In genomic region chr10:100996678-100997363, GRCh38 we compare ENCODE assay signal across 8 cellular contexts. TPM values are rescaled to one million over a fixed set of nuclear protein-coding genes. Genes with fewer than 3 reads are reported as not detected.
A peak's percentile ranks its signal among the peaks of the same experiment; 100 is the strongest.
DNase-seq lines count a peak whose midpoint lies in the region; ATAC-seq and TF ChIP-seq lines count a peak whose summit lies in the region.

No MANE protein-coding gene starts in this region.

- H3K4me3 Mint-ChIP-seq in central memory CD8-positive, alpha-beta T cell, result peak overlapping the region; percentile 82

- peaks cover 0 to 3% (median 0%) of the 10 kb centered on the region in 4 donors for H3K36me3 ChIP-seq in right lobe of liver
- peaks cover 8 to 11% of the 10 kb centered on the region in 2 donors for H3K36me3 ChIP-seq in stomach smooth muscle (ENCODE audit: control insufficient read depth in 2 of 2, insufficient read depth in 2 of 2, low read length in 2 of 2)

- H3K4me3 ChIP-seq in right lobe of liver (peak overlapping the region; percentile 77 to 81 (median 78)), stomach smooth muscle (ENCODE audit: low read length in 2 of 2) (peak overlapping the region; percentile 69 to 90)

- no peak for TF ChIP-seq POLR2A in right lobe of liver (IDR thresholded peaks at IDR 0.05)

- intact Hi-C loops in right lobe of liver (cut with DNase I), result no loop called here

- ATAC-seq in HG03354 (IDR thresholded peaks at IDR 0.05; ENCODE audit: poor library complexity, severe bottlenecking, unreplicated experiment) (peak; percentile 23), right lobe of liver (peak; percentile 1 to 39 (median 5))
- ATAC-seq in central memory CD8-positive, alpha-beta T cell (replicated peaks; ENCODE audit: extremely low read depth, poor library complexity, severe bottlenecking), result peak; percentile 33

- H3K4me1 ChIP-seq in right lobe of liver, result peaks cover 0 to 18% (median 3%) of the 10 kb centered on the region in 4 donors
- H3K4me1 ChIP-seq in stomach smooth muscle (ENCODE audit: control insufficient read depth, insufficient read depth, low read length), result peaks cover 37% of the 10 kb centered on the region

- peak; percentile 29 for DNase-seq in EL
- peak in 4 of 5 donors; percentile 27 to 42 (median 32) for DNase-seq in T-helper 1 cell
- peak in 1 of 2 donors; percentile 32 for DNase-seq in central memory CD8-positive, alpha-beta T cell (ENCODE audit: low spot score in 2 of 2)
- peak in 2 of 3 donors; percentile 61 to 72 for DNase-seq in right lobe of liver
- no peak for DNase-seq in GF-D8 (lab: John Stamatoyannopoulos, UW)
- DNase-seq in superior temporal gyrus (ENCODE audit: extremely low spot score), result no peak

- WGBS in right lobe of liver (ENCODE audit: insufficient coverage, low coverage, low lambda C conversion rate, missing lambda C conversion rate), result 13% methylated on average over 8 of the region's 46 CpGs

- no peaks in the 10 kb centered on the region for H3K9me3 Mint-ChIP-seq in central memory CD8-positive, alpha-beta T cell

- peaks cover 20% of the 10 kb centered on the region for H3K36me3 Mint-ChIP-seq in central memory CD8-positive, alpha-beta T cell (ENCODE audit: insufficient read depth)

- H3K27ac ChIP-seq in right lobe of liver (peak overlapping the region; percentile 96 to 100 (median 97)), stomach smooth muscle (ENCODE audit: low read length) (peak overlapping the region; percentile 95)

- no peaks in the 10 kb centered on the region for H3K27me3 Mint-ChIP-seq in central memory CD8-positive, alpha-beta T cell

- peak overlapping the region; percentile 64 for H3K27ac Mint-ChIP-seq in central memory CD8-positive, alpha-beta T cell (ENCODE audit: low read depth)

- peaks cover 25% of the 10 kb centered on the region for H3K4me1 Mint-ChIP-seq in central memory CD8-positive, alpha-beta T cell

- H3K9ac ChIP-seq in stomach smooth muscle (ENCODE audit: low read length in 2 of 2), result peak overlapping the region; percentile 68 to 81

- TF ChIP-seq CTCF in right lobe of liver (IDR thresholded peaks at IDR 0.05), result no peak

- H3K27me3 ChIP-seq in right lobe of liver (no peaks in the 10 kb centered on the region), stomach smooth muscle (ENCODE audit: control insufficient read depth in 1 of 2, insufficient read depth in 2 of 2, low read length in 2 of 2) (no peaks in the 10 kb centered on the region)

- H3K9me3 ChIP-seq in right lobe of liver (no peaks in the 10 kb centered on the region), stomach smooth muscle (ENCODE audit: control insufficient read depth in 2 of 2, low read length in 2 of 2) (no peaks in the 10 kb centered on the region)

RNA-seq across cellular contexts. Expression of gene LZTS2, which starts 2.8 kb away (rescaled TPM):
- 10 to 100 TPM in 3 of 6 experiments, 1 to 10 TPM in 3; 5.6 to 17.5 (median 11.0) TPM for total RNA-seq in right lobe of liver

RNA-seq across cellular contexts. Expression of gene TWNK, which starts 9.5 kb away (rescaled TPM):
- total RNA-seq in right lobe of liver, result 1 to 10 TPM; 2.9 to 8.4 (median 4.6) TPM

RNA-seq across cellular contexts. Expression of gene MRPL43, which starts 9.5 kb away (rescaled TPM):
- 10 to 100 TPM; 37.0 to 73.5 (median 45.0) TPM for total RNA-seq in right lobe of liver

RNA-seq across cellular contexts. Expression of gene SEMA4G, which starts 27.5 kb away (rescaled TPM):
- 100 to 1,000 TPM in 1 of 6 experiments, 10 to 100 TPM in 5; 24.7 to 129 (median 38.4) TPM for total RNA-seq in right lobe of liver

RNA-seq across cellular contexts. Expression of gene PDZD7, which starts 34.1 kb away (rescaled TPM):
- under 1 TPM in 5 of 6 experiments, not detected in 1; 0.15 to 0.50 (median 0.20) TPM for total RNA-seq in right lobe of liver

Comparison
In these comparisons a context has a peak if more than half of its experiments do, and no peak if none do; other contexts are left out.
1. DNase-seq: peak in EL (single experiment), T-helper 1 cell (4 of 5) and right lobe of liver (2 of 3); none in GF-D8 (single experiment) and superior temporal gyrus (single experiment).
2. Peak in every context shown above with its lines, with median percentiles within 50 percentile points of each other: ATAC-seq.